ENCODE assay signal across 35 cellular contexts in the genomic region with DNA sequence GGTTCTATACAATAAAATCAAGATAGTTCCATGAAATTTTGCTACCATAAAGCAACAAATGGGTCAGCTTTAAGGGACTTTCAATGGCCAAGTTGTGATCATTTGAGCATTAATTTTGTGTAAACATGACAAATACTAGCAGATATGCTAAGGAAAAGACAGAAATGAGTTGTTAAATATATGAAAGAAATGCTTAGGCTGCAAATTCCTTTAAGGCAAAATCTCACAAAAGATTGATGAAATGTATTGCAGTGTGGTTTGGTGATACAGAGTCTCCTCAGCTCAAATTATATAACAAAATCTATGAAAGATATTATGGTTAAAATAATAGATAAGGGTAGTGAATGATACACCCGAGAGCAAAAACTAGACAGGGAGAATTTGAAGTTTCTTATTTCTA.
"Had no signal": no experiment of that assay in that cellular context is flagged by ENCODE, and none has a peak within 500 bp of the region (broad histone marks: within the 10 kb centered on the region; RNA-seq: fewer than 3 reads in every experiment).

No MANE protein-coding gene starts in this region.

- ATAC-seq: activated CD8-positive, alpha-beta T cell treated with anti-CD3 and anti-CD28 coated beads for 36 hours; activated naive CD4-positive, alpha-beta T cell treated with anti-CD3 and anti-CD28 coated beads, Interleukin-2, amount 50 U/mL, for 72 hours; activated T-cell treated with anti-CD3 and anti-CD28 coated beads, Interleukin-2, amount 50 U/mL, for 4 hours; activated T-cell treated with anti-CD3 and anti-CD28 coated beads, Interleukin-2, amount 50 U/mL, for 72 hours; activated T-helper 17 cell treated with anti-CD3 and anti-CD28 coated beads, Interleukin-2, amount 50 U/mL, for 72 hours; body of pancreas had no signal

- H3K27ac Mint-ChIP-seq: activated B cell treated with CpG ODN at 0.5 μM for 24 hours; activated CD4-positive, alpha-beta memory T cell treated with anti-CD3 and anti-CD28 coated beads for 36 hours; activated CD4-positive, alpha-beta T cell treated with anti-CD3 and anti-CD28 coated beads, Interleukin-2, amount 10 ng/mL, durations not matched to agents 24 days and 14 days; activated CD8-positive, alpha-beta T cell treated with anti-CD3 and anti-CD28 coated beads for 36 hours; activated naive CD4-positive, alpha-beta T cell treated with anti-CD3 and anti-CD28 coated beads for 36 hours; activated naive CD4-positive, alpha-beta T cell treated with anti-CD3 and anti-CD28 coated beads, Interleukin-2, amount 50 U/mL, for 72 hours; activated naive CD8-positive, alpha-beta T cell treated with anti-CD3 and anti-CD28 coated beads for 36 hours; activated T-cell treated with anti-CD3 and anti-CD28 coated beads, Interleukin-2, amount 50 U/mL, for 72 hours; activated T-helper 1 cell treated with anti-CD3 and anti-CD28 coated beads, Interleukin-12 subunit alpha, Interleukin-12 subunit beta, Interleukin-2, Interleukin-4 antibody, amounts not matched to agents 30 ng/mL and 10 ng/mL and 1 ng/mL, durations not matched to agents 14 hours and 24 hours and 36 hours; activated T-helper 17 cell treated with anti-CD3 and anti-CD28 coated beads, Interleukin-2, amount 50 U/mL, for 72 hours; T-helper 2 cell treated with Interferon-gamma antibody and Interleukin-4, amounts not matched to agents 5 μg/mL and 100 μg/mL, for 36 hours had no signal

- H3K9me3 Mint-ChIP-seq: activated CD4-positive, alpha-beta T cell treated with anti-CD3 and anti-CD28 coated beads, Interleukin-2, amount 10 ng/mL, durations not matched to agents 24 days and 14 days; activated CD8-positive, alpha-beta T cell treated with anti-CD3 and anti-CD28 coated beads for 36 hours; activated naive CD4-positive, alpha-beta T cell treated with anti-CD3 and anti-CD28 coated beads, Interleukin-2, amount 50 U/mL, for 72 hours; activated T-cell treated with anti-CD3 and anti-CD28 coated beads, Interleukin-2, amount 50 U/mL, for 4 hours; activated T-helper 17 cell treated with anti-CD3 and anti-CD28 coated beads, Interleukin-2, amount 50 U/mL, for 72 hours; T-helper 2 cell treated with Interferon-gamma antibody and Interleukin-4, amounts not matched to agents 5 μg/mL and 100 μg/mL, for 36 hours had no signal

- H3K36me3 Mint-ChIP-seq: activated CD4-positive, alpha-beta memory T cell treated with anti-CD3 and anti-CD28 coated beads for 36 hours; activated naive CD4-positive, alpha-beta T cell treated with anti-CD3 and anti-CD28 coated beads, Interleukin-2, amount 50 U/mL, for 72 hours; activated naive CD8-positive, alpha-beta T cell treated with anti-CD3 and anti-CD28 coated beads for 36 hours had no signal

- H3K4me3 ChIP-seq: adrenal gland, body of pancreas, breast epithelium had no signal

- H3K4me1 Mint-ChIP-seq: activated B cell treated with CpG ODN at 0.5 μM for 24 hours; activated CD4-positive, alpha-beta T cell treated with anti-CD3 and anti-CD28 coated beads, Interleukin-2, amount 10 ng/mL, durations not matched to agents 24 days and 14 days; activated naive CD8-positive, alpha-beta T cell treated with anti-CD3 and anti-CD28 coated beads for 36 hours; activated T-helper 17 cell treated with anti-CD3 and anti-CD28 coated beads, Interleukin-2, amount 50 U/mL, for 72 hours had no signal

- H3K27ac ChIP-seq: adrenal gland, body of pancreas, brain microvascular endothelial cell, breast epithelium, VCaP had no signal

- DNase-seq: activated B cell treated with CpG ODN at 0.5 μM for 24 hours; activated CD4-positive, alpha-beta memory T cell treated with anti-CD3 and anti-CD28 coated beads for 36 hours; activated CD4-positive, alpha-beta T cell treated with anti-CD3 and anti-CD28 coated beads for 4 hours; activated CD4-positive, alpha-beta T cell treated with anti-CD3 and anti-CD28 coated beads, Interleukin-2, amount 10 ng/mL, durations not matched to agents 24 days and 14 days; activated CD4-positive, alpha-beta T cell treated with anti-CD3 and anti-CD28 coated beads, Interleukin-2, amount 50 U/mL, for 1 hour; activated CD4-positive, alpha-beta T cell treated with anti-CD3 and anti-CD28 coated beads, Interleukin-2, amount 50 U/mL, for 4 hours; activated CD4-positive, CD25-positive, alpha-beta regulatory T cell treated with anti-CD3 and anti-CD28 coated beads, Interleukin-2, amount 50 U/mL, for 72 hours; activated CD8-positive, alpha-beta memory T cell treated with anti-CD3 and anti-CD28 coated beads, Interleukin-2, amount 50 U/mL, for 4 hours; activated CD8-positive, alpha-beta T cell treated with anti-CD3 and anti-CD28 coated beads for 36 hours; activated effector memory CD4-positive, alpha-beta T cell treated with anti-CD3 and anti-CD28 coated beads, Interleukin-2, amount 50 U/mL, for 16 hours; activated gamma-delta T cell treated with Interleukin-2 at 50 U/mL for 16 hours; activated naive CD4-positive, alpha-beta T cell; activated naive CD4-positive, alpha-beta T cell treated with anti-CD3 and anti-CD28 coated beads for 36 hours; activated naive CD4-positive, alpha-beta T cell treated with anti-CD3 and anti-CD28 coated beads, Interleukin-2, amount 50 U/mL, for 16 hours; activated naive CD8-positive, alpha-beta T cell treated with anti-CD3 and anti-CD28 coated beads for 36 hours; activated T-cell treated with anti-CD3 and anti-CD28 coated beads for 4 hours; activated T-cell treated with anti-CD3 and anti-CD28 coated beads, Interleukin-2, amount 50 U/mL, for 1 hour; activated T-cell treated with anti-CD3 and anti-CD28 coated beads, Interleukin-2, amount 50 U/mL, for 4 hours; activated T-cell treated with anti-CD3 and anti-CD28 coated beads, Interleukin-2, amount 50 U/mL, for 72 hours; adrenal gland; amniotic stem cell; aorta; body of pancreas; brain microvascular endothelial cell; central memory CD4-positive, alpha-beta T cell; T-helper 2 cell; T-helper 9 cell had no signal

- H3K9me3 ChIP-seq: adrenal gland, body of pancreas had no signal

- H3K27me3 ChIP-seq: adrenal gland, body of pancreas, brain microvascular endothelial cell, breast epithelium had no signal

- H3K4me3 Mint-ChIP-seq: activated B cell treated with CpG ODN at 0.5 μM for 24 hours; activated CD4-positive, alpha-beta memory T cell treated with anti-CD3 and anti-CD28 coated beads for 36 hours; activated CD4-positive, alpha-beta T cell treated with anti-CD3 and anti-CD28 coated beads, Interleukin-2, amount 10 ng/mL, durations not matched to agents 24 days and 14 days; activated CD8-positive, alpha-beta T cell treated with anti-CD3 and anti-CD28 coated beads for 36 hours; activated naive CD4-positive, alpha-beta T cell treated with anti-CD3 and anti-CD28 coated beads for 36 hours; activated naive CD8-positive, alpha-beta T cell treated with anti-CD3 and anti-CD28 coated beads for 36 hours; activated T-cell treated with anti-CD3 and anti-CD28 coated beads, Interleukin-2, amount 50 U/mL, for 4 hours; activated T-cell treated with anti-CD3 and anti-CD28 coated beads, Interleukin-2, amount 50 U/mL, for 72 hours; activated T-helper 1 cell treated with anti-CD3 and anti-CD28 coated beads, Interleukin-12 subunit alpha, Interleukin-12 subunit beta, Interleukin-2, Interleukin-4 antibody, amounts not matched to agents 30 ng/mL and 10 ng/mL and 1 ng/mL, durations not matched to agents 14 hours and 24 hours and 36 hours; activated T-helper 17 cell treated with anti-CD3 and anti-CD28 coated beads, Interleukin-2, amount 50 U/mL, for 72 hours; T-helper 2 cell treated with Interferon-gamma antibody and Interleukin-4, amounts not matched to agents 5 μg/mL and 100 μg/mL, for 36 hours had no signal

- H3K27me3 Mint-ChIP-seq: activated B cell treated with CpG ODN at 0.5 μM for 24 hours; activated CD4-positive, alpha-beta memory T cell treated with anti-CD3 and anti-CD28 coated beads for 36 hours; activated CD8-positive, alpha-beta T cell treated with anti-CD3 and anti-CD28 coated beads for 36 hours; activated naive CD8-positive, alpha-beta T cell treated with anti-CD3 and anti-CD28 coated beads for 36 hours; activated T-helper 17 cell treated with anti-CD3 and anti-CD28 coated beads, Interleukin-2, amount 50 U/mL, for 72 hours had no signal

- H3K36me3 ChIP-seq: adrenal gland, brain microvascular endothelial cell, breast epithelium had no signal

- H3K4me1 ChIP-seq: adrenal gland, body of pancreas, breast epithelium had no signal

- FAIRE-seq: astrocyte, TTC549 had no signal
